In the genomic region with DNA sequence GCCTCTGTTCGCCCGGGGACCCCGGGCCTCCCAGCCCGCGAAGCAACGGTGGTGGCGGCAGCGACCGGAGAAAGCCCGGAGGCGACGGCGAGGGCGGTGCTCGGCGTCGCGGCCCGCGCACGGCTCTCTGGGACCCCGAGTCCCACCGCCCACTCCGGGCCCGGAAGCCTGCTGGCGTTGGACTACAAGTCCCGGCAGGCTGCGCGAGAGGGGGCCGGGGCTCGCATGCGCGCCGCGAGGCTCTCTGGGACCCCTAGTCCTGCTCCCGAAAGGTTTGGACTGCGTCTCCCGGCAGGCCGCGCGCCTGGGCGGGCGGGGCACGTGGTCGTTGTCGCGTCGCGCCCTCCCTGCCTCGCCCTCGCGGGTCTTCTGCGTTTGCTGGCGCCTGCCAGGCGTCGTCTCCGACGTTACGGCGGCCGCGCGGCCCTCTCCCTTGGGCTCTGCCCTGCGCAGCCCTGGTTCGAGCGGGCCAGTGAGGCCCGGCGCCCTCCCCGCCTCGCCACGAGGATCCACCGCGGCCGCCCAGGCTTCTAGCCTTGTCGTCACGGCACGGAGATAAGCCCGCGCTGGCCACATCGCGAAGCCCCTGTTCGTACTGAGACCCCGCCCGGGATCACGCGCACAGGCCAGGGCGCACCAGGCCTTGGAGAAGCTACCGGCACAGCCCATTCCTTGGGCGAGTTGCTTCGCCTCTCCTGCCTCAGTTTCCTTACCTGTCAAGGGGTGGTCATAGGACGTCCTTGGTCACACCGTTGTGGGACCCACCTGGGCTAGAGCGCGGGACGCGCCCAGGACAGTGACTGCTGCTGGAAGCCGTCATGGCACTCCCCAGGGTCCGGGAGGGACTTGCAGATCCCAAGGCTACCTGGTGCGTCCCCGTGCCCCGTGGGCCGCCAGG, we compare ENCODE assay signal across 8 cellular contexts. TPM values are rescaled to one million over a fixed set of nuclear protein-coding genes. Genes with fewer than 3 reads are reported as not detected.
DNase-seq lines count a peak whose midpoint lies in the region; ATAC-seq, FAIRE-seq and TF ChIP-seq lines count a peak whose summit lies in the region.

A gene (minus strand): TSS at position 75 of the 898 bp plus-strand sequence. CDS start 549 bp downstream, outside the sequence.

- in situ Hi-C loops in HepG2 (cut with HindIII; ENCODE audit: extremely low pct_ligation_motif_present, low pct_unique_long_range_greater_than_20kb): no loop called here

- H3K27ac Mint-ChIP-seq in dendritic cell treated with granulocyte-macrophage colony-stimulating factor and Interleukin-4, amounts not matched to agents 40 ng/mL and 50 ng/mL, for 4 days: peak within 1 kb of the TSS; percentile 69

- peak in 1 of 2 experiments; percentile 57; a peak in 2 of 4 replicates for TF ChIP-seq POLR2A in HepG2 (IDR thresholded peaks at IDR 0.05; ENCODE audit: insufficient read depth in 1 of 2, low read depth in 2 of 2, low read length in 2 of 2)

- H3K4me1 Mint-ChIP-seq in dendritic cell treated with granulocyte-macrophage colony-stimulating factor and Interleukin-4, amounts not matched to agents 40 ng/mL and 50 ng/mL, for 4 days (ENCODE audit: low read depth): peaks cover 25% of the 10 kb centered on the region

- H3K36me3 ChIP-seq in HepG2 (replicated peaks in 1 of 2; ENCODE audit: control insufficient read depth in 1 of 2, insufficient read depth in 2 of 2, low read length in 2 of 2): peaks cover 3 to 5% of the 10 kb centered on the region in 2 experiments; a peak in 4 of 5 replicates

- peak within 1 kb of the TSS; percentile 95 for H3K27ac ChIP-seq in C4-2B
- peak within 1 kb of the TSS; percentile 70 for H3K27ac ChIP-seq in HepG2 (ENCODE audit: extremely low read length, insufficient read depth, low read length)

- TF ChIP-seq CTCF in C4-2B (conservative IDR thresholded peaks at IDR 0.05): no peak
- TF ChIP-seq CTCF in HepG2 (CRISPR knock-in tag; IDR thresholded peaks at IDR 0.05): no peak; the same call in 1 of the 2 replicates

- H3K9ac ChIP-seq in HepG2 (ENCODE audit: insufficient read depth, low read depth, low read length): peak within 1 kb of the TSS; percentile 83

- no peaks in the 10 kb centered on the region for H3K9me3 Mint-ChIP-seq in dendritic cell treated with granulocyte-macrophage colony-stimulating factor and Interleukin-4, amounts not matched to agents 40 ng/mL and 50 ng/mL, for 4 days

- H3K36me3 Mint-ChIP-seq in dendritic cell treated with granulocyte-macrophage colony-stimulating factor and Interleukin-4, amounts not matched to agents 40 ng/mL and 50 ng/mL, for 4 days (ENCODE audit: low read depth): peaks cover 26% of the 10 kb centered on the region

- peak; percentile 93 for ATAC-seq in GM19372 (IDR thresholded peaks at IDR 0.05; ENCODE audit: low read depth, unreplicated experiment)
- peak; percentile 82 for ATAC-seq in HG03558 (IDR thresholded peaks at IDR 0.05; ENCODE audit: extremely low read depth, unreplicated experiment)
- peak; percentile 91 for ATAC-seq in HepG2

- H4K20me1 ChIP-seq in HepG2 (ENCODE audit: insufficient read depth, low read length): peaks cover 33% of the 10 kb centered on the region; the same call in 1 of the 2 replicates

- DNase-seq in NCI-H748 treated with DMSO at 0.1 percent for 48 hours (lab: John Stamatoyannopoulos, UW) (peak; percentile 89), HepG2 (ENCODE audit: low spot score) (peak; percentile 97)
- DNase-seq in activated CD4-positive, alpha-beta T cell treated with anti-CD3 and anti-CD28 coated beads, Interleukin-2, amount 50 U/mL, for 24 hours (ENCODE audit: low read depth in 1 of 2, low spot score in 1 of 2): peak; percentile 90 to 97
- DNase-seq in stimulated activated CD4-positive, alpha-beta T cell treated with anti-CD3 and anti-CD28 coated beads, Interleukin-4, amount 100 ng/mL, for 1 hour: peak; percentile 98

- FAIRE-seq in HepG2 (lab: Jason Lieb, UNC): peak; percentile 44

- H2AFZ ChIP-seq in HepG2 (ENCODE audit: low read length): no peak within 1 kb of the TSS

- WGBS in HepG2 (ENCODE audit: low lambda C conversion rate): 66% methylated on average over 54 of the region's 102 CpGs

- H3K27me3 Mint-ChIP-seq in dendritic cell treated with granulocyte-macrophage colony-stimulating factor and Interleukin-4, amounts not matched to agents 40 ng/mL and 50 ng/mL, for 4 days: peaks cover 45% of the 10 kb centered on the region

- TF ChIP-seq RAD21 in HepG2 (CRISPR knock-in tag; IDR thresholded peaks at IDR 0.05): no peak; the same call in 1 of the 2 replicates

- no peaks in the 10 kb centered on the region for H3K27me3 ChIP-seq in HepG2 (ENCODE audit: control insufficient read depth in 1 of 2, insufficient read depth in 2 of 2, low read length in 2 of 2)

- H3K4me3 Mint-ChIP-seq in dendritic cell treated with granulocyte-macrophage colony-stimulating factor and Interleukin-4, amounts not matched to agents 40 ng/mL and 50 ng/mL, for 4 days: peak within 1 kb of the TSS; percentile 89

- POLR2A ChIA-PET in HepG2 (lab: Yijun Ruan, JAX): interaction anchor here (0.8 to 2.0 kb wide), 6 partner anchors 25 to 76 kb away, joined by 3 to 11 read pairs (median 5); no protein-coding TSS in a partner anchor

- peak in 1 of 2 experiments; percentile 35; a peak in 1 of 4 replicates for TF ChIP-seq EP300 in HepG2 (IDR thresholded peaks at IDR 0.05; ENCODE audit: low read depth in 2 of 2, low read length in 2 of 2)
- TF ChIP-seq EP300 in HepG2 (CRISPR knock-in tag; IDR thresholded peaks at IDR 0.05; ENCODE audit: borderline replicate concordance): peak; percentile 84; the same call in 1 of the 2 replicates

- CTCF ChIA-PET in HepG2 (lab: Yijun Ruan, JAX; ENCODE audit: low intra/inter-chr PET ratio, low total read pairs): interaction anchor here (1.5 kb wide), 1 partner anchor 88 kb away, joined by 3 read pairs; no protein-coding TSS in a partner anchor

- intact Hi-C loops in dendritic cell treated with granulocyte-macrophage colony-stimulating factor and Interleukin-4, amounts not matched to agents 40 ng/mL and 50 ng/mL, for 4 days (cut with micrococcal nuclease): loop anchor here (5.0 kb wide), 2 partner anchors 151 to 179 kb away; a partner anchor contains a TSS
- intact Hi-C loops in HepG2 (cut with micrococcal nuclease; ENCODE audit: unreplicated experiment): loop anchor here (1.0 to 10.0 kb wide), 3 partner anchors 39 to 154 kb away; a partner anchor contains a TSS

- H3K9me3 ChIP-seq in HepG2 (ENCODE audit: low read length): no peaks in the 10 kb centered on the region

- peaks cover 41% of the 10 kb centered on the region for H3K79me2 ChIP-seq in HepG2 (ENCODE audit: insufficient read depth, low read length)

- BruUV-seq in HepG2 (replicated peaks; lab: Mats Ljungman, UMichigan): no TSS peak

- H3K4me3 ChIP-seq in HepG2 (replicated peaks in 1 of 3; ENCODE audit: insufficient read depth in 1 of 3, low read depth in 2 of 3, low read length in 3 of 3): peak within 1 kb of the TSS; percentile 85 to 98 (median 89)

- peaks cover 62% of the 10 kb centered on the region for H3K4me1 ChIP-seq in HepG2 (ENCODE audit: insufficient read depth, low read length)

- H3K4me2 ChIP-seq in HepG2 (ENCODE audit: low read depth, low read length): peak within 1 kb of the TSS; percentile 91

TF ChIP-seq in HepG2, 621 proteins besides CTCF, POLR2A, EP300 and RAD21 (continues in another document):
- TF ChIP-seq CC2D1A (CRISPR knock-in tag; IDR thresholded peaks at IDR 0.05) (no peak), RFXAP (CRISPR knock-in tag; IDR thresholded peaks at IDR 0.05; ENCODE audit: borderline replicate concordance) (peak; percentile 97), SRSF9 (IDR thresholded peaks at IDR 0.05; ENCODE audit: borderline replicate concordance, insufficient read depth, low read depth, low read length, poor library complexity, severe bottlenecking) (no peak), HOXA5 (CRISPR knock-in tag; IDR thresholded peaks at IDR 0.05) (peak; percentile 97), SPEN (CRISPR knock-in tag; IDR thresholded peaks at IDR 0.05; ENCODE audit: low read depth) (peak; percentile 94)
- TF ChIP-seq, protein P1, sequence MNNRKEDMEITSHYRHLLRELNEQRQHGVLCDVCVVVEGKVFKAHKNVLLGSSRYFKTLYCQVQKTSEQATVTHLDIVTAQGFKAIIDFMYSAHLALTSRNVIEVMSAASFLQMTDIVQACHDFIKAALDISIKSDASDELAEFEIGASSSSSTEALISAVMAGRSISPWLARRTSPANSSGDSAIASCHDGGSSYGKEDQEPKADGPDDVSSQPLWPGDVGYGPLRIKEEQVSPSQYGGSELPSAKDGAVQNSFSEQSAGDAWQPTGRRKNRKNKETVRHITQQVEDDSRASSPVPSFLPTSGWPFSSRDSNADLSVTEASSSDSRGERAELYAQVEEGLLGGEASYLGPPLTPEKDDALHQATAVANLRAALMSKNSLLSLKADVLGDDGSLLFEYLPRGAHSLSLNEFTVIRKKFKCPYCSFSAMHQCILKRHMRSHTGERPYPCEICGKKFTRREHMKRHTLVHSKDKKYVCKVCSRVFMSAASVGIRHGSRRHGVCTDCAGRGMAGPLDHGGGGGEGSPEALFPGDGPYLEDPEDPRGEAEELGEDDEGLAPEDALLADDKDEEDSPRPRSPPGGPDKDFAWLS (CRISPR knock-in tag; IDR thresholded peaks at IDR 0.05; ENCODE audit: borderline replicate concordance): peak; percentile 93; the same call in 1 of the 2 replicates

RNA-seq across cellular contexts. Expression of the gene that starts here (rescaled TPM):
- total RNA-seq in HepG2 (2016; rRNA removed; fragmentation: Illumina TruSeq; extraction: Trizol): 123 and 177 TPM in 2 replicates
- total RNA-seq in HepG2 (2016; cell fraction: cytosol; rRNA removed; fragmentation: Illumina TruSeq; extraction: Trizol; ENCODE audit: low read depth): 143 and 149 TPM in 2 replicates
- 108 and 184 TPM in 2 replicates for total RNA-seq in HepG2 (2016; cell fraction: insoluble cytoplasmic fraction; rRNA removed; fragmentation: Illumina TruSeq; extraction: Trizol)
- 217 TPM in 2 replicates for total RNA-seq in HepG2 (2016; cell fraction: membrane; rRNA removed; fragmentation: Illumina TruSeq; extraction: Trizol)
- total RNA-seq in HepG2 (2016; cell fraction: nucleus; rRNA removed; fragmentation: Illumina TruSeq; extraction: Trizol): 128 and 139 TPM in 2 replicates
- polyA plus RNA-seq in HepG2 (2011; rRNA removed): 481 and 626 TPM in 2 replicates
- polyA plus RNA-seq in HepG2 (2011; cell fraction: cytosol; rRNA removed): 323 and 410 TPM in 2 replicates
- polyA plus RNA-seq in HepG2 (2011; cell fraction: nucleus; rRNA removed): 1,381 and 1,393 TPM in 2 replicates
- 200 and 245 TPM in 2 replicates for polyA plus RNA-seq in HepG2 (2012)
- 126 and 132 TPM in 2 replicates for polyA plus RNA-seq in HepG2 (2016; cell fraction: cytosol; fragmentation: Illumina TruSeq; extraction: Trizol; ENCODE audit: low read depth)
- 133 and 166 TPM in 2 replicates for polyA plus RNA-seq in HepG2 (2016; cell fraction: insoluble cytoplasmic fraction; fragmentation: Illumina TruSeq; extraction: Trizol; ENCODE audit: low read depth)
- polyA plus RNA-seq in HepG2 (2016; cell fraction: membrane; fragmentation: Illumina TruSeq; extraction: Trizol; ENCODE audit: low read depth): 186 and 199 TPM in 2 replicates
- polyA plus RNA-seq in HepG2 (2016; cell fraction: nucleus; fragmentation: Illumina TruSeq; extraction: Trizol; ENCODE audit: insufficient read depth, low read depth): 341 and 351 TPM in 2 replicates
- 198 and 615 TPM in 2 replicates for polyA minus RNA-seq in HepG2 (2011; rRNA and poly(A)+ RNA removed; ENCODE audit: low replicate concordance)
- polyA minus RNA-seq in HepG2 (2011; cell fraction: cytosol; rRNA and poly(A)+ RNA removed): 125 and 128 TPM in 2 replicates
- 166 and 229 TPM in 2 replicates for polyA minus RNA-seq in HepG2 (2011; cell fraction: nucleus; rRNA and poly(A)+ RNA removed)

Comparison
In these comparisons a context has a peak if more than half of its experiments do, and no peak if none do; other contexts are left out.
1. Peak in every context shown above with its lines: DNase-seq, ATAC-seq, H3K4me3 ChIP-seq and H3K27ac ChIP-seq.